ENCODE assay signal across 1 cellular context in genomic region chr13:79936368-79937136, GRCh38.
TF ChIP-seq lines count a peak whose summit lies in the region.

No MANE protein-coding gene starts in this region.

TF ChIP-seq in SK-N-SH, 30 proteins besides CTCF, POLR2A, EP300 and RAD21 (continued from another document):
- TF ChIP-seq PBX3 (IDR thresholded peaks at IDR 0.05) (peak; percentile 83), MAX (IDR thresholded peaks at IDR 0.05; ENCODE audit: low read depth) (peak; percentile 79), GABPA (IDR thresholded peaks at IDR 0.05; ENCODE audit: low read depth) (peak; percentile 45; the same call in 1 of the 2 replicates), IRF3 (IDR thresholded peaks at IDR 0.05; ENCODE audit: low read depth, low read length) (no peak), POLR2AphosphoS5 (IDR thresholded peaks at IDR 0.05; ENCODE audit: low read depth, low read length) (peak; percentile 44), TEAD4 (IDR thresholded peaks at IDR 0.05; ENCODE audit: borderline replicate concordance, insufficient read depth) (peak; percentile 97), ELF1 (IDR thresholded peaks at IDR 0.05) (peak; percentile 48), NRF1 (IDR thresholded peaks at IDR 0.05; ENCODE audit: low read depth, low read length) (no peak), RFX5 (IDR thresholded peaks at IDR 0.05; ENCODE audit: low read length) (0 out of 2 replicates have a peak, but pooled peaks have one; percentile 53)
